In genomic region chr7:48109848-48110663, GRCh38 we compare ENCODE assay signal across 8 cellular contexts. TPM values are rescaled to one million over a fixed set of nuclear protein-coding genes. Genes with fewer than 3 reads are reported as not detected.
DNase-seq lines count a peak whose midpoint lies in the region; ATAC-seq and TF ChIP-seq lines count a peak whose summit lies in the region.

No MANE protein-coding gene starts in this region.

- intact Hi-C loops in natural killer cell (cut with micrococcal nuclease): loop anchor here (1.0 to 2.0 kb wide), 3 partner anchors 45 to 165 kb away; no protein-coding TSS in a partner anchor

- TF ChIP-seq CTCF in natural killer cell (IDR thresholded peaks at IDR 0.05): peak; percentile 99

- peak overlapping the region in 2 of 7 donors; percentile 26 to 32 for H3K4me3 Mint-ChIP-seq in CD8-positive, alpha-beta memory T cell
- H3K4me3 Mint-ChIP-seq in natural killer cell: no peak overlapping the region

- POLR2A ChIA-PET in CD8-positive, alpha-beta memory T cell (lab: Charles Lee): interaction anchor here (0.9 to 1.6 kb wide), 4 partner anchors 22 to 158 kb away, joined by 3 to 15 read pairs (median 3); no protein-coding TSS in a partner anchor

- peaks cover 4 to 46% (median 11%) of the 10 kb centered on the region in 3 donors for H3K36me3 Mint-ChIP-seq in CD8-positive, alpha-beta memory T cell
- H3K36me3 Mint-ChIP-seq in natural killer cell: peaks cover 2% of the 10 kb centered on the region

- DNase-seq in CD8-positive, alpha-beta memory T cell: peak; percentile 76 to 89 (median 81)
- DNase-seq in GM19240 (ENCODE audit: insufficient read length, low spot score) (peak; percentile 69), NCI-H82 (lab: John Stamatoyannopoulos, UW) (peak; percentile 81), epithelial cell of prostate (ENCODE audit: low read depth, low spot score) (no peak), natural killer cell (peak; percentile 82)
- peak; percentile 56 for DNase-seq in activated CD8-positive, alpha-beta memory T cell treated with anti-CD3 and anti-CD28 coated beads, Interleukin-2, amount 50 U/mL, for 1 hour (ENCODE audit: extremely low read depth)
- DNase-seq in stimulated activated naive CD8-positive, alpha-beta T cell treated with anti-CD3 and anti-CD28 coated beads, Interleukin-15, Interleukin-2, amounts not matched to agents 100 U/mL and 50 U/mL, for 24 hours: peak; percentile 89

- no peaks in the 10 kb centered on the region for H3K9me3 ChIP-seq in CD8-positive, alpha-beta memory T cell (ENCODE audit: low read length)

- no peak overlapping the region for H3K4me3 ChIP-seq in CD8-positive, alpha-beta memory T cell (ENCODE audit: low read length)

- peaks cover 13% of the 10 kb centered on the region for H3K4me1 ChIP-seq in CD8-positive, alpha-beta memory T cell (ENCODE audit: insufficient read depth, low read length)

- no peaks in the 10 kb centered on the region for H3K9me3 Mint-ChIP-seq in CD8-positive, alpha-beta memory T cell
- no peaks in the 10 kb centered on the region for H3K9me3 Mint-ChIP-seq in natural killer cell

- peak overlapping the region; percentile 25 to 93 (median 88) for H3K27ac Mint-ChIP-seq in CD8-positive, alpha-beta memory T cell
- H3K27ac Mint-ChIP-seq in natural killer cell: peak overlapping the region; percentile 64 to 85

- H3K27me3 Mint-ChIP-seq in CD8-positive, alpha-beta memory T cell: peaks cover 0 to 2% of the 10 kb centered on the region in 2 donors
- H3K27me3 Mint-ChIP-seq in natural killer cell (ENCODE audit: low read depth in 2 of 2): no peaks in the 10 kb centered on the region

- H3K4me1 Mint-ChIP-seq in CD8-positive, alpha-beta memory T cell: peaks cover 11 to 13% (median 12%) of the 10 kb centered on the region in 3 donors
- peaks cover 14 to 22% of the 10 kb centered on the region in 2 donors for H3K4me1 Mint-ChIP-seq in natural killer cell

- CTCF ChIA-PET in CD8-positive, alpha-beta memory T cell (lab: Charles Lee): interaction anchor here (0.7 to 12.9 kb wide), 31 partner anchors 9 to 171 kb away, joined by 3 to 140 read pairs (median 5); partner anchors contain the start of genes C7orf57 and PKD1L1

- ATAC-seq in HG03354 (IDR thresholded peaks at IDR 0.05; ENCODE audit: poor library complexity, severe bottlenecking, unreplicated experiment) (peak; percentile 92), natural killer cell (peak; percentile 92 to 96 (median 92))
- ATAC-seq in stimulated activated naive CD8-positive, alpha-beta T cell treated with anti-CD3 and anti-CD28 coated beads, Interleukin-15, Interleukin-2, amounts not matched to agents 100 U/mL and 50 U/mL, for 24 hours: peak; percentile 86

- no peaks in the 10 kb centered on the region for H3K27me3 ChIP-seq in CD8-positive, alpha-beta memory T cell (ENCODE audit: insufficient read depth, low read length, poor library complexity, severe bottlenecking)

- H3K27ac ChIP-seq in CD8-positive, alpha-beta memory T cell (ENCODE audit: low read depth, low read length): no peak overlapping the region
- H3K27ac ChIP-seq in epithelial cell of prostate: peak overlapping the region; percentile 100

- peaks cover 27% of the 10 kb centered on the region for H3K36me3 ChIP-seq in CD8-positive, alpha-beta memory T cell (ENCODE audit: insufficient read depth, low read length)

RNA-seq across cellular contexts. Expression of gene UPP1, which starts 21.0 kb away (rescaled TPM):
- total RNA-seq in CD8-positive, alpha-beta memory T cell: 10 to 100 TPM; 92.3 to 93.1 TPM
- 106 TPM for polyA plus RNA-seq in CD8-positive, alpha-beta memory T cell
- 100 to 1,000 TPM in 2 of 3 donors, 10 to 100 TPM in 1; 98.5 to 121 (median 113) TPM for total RNA-seq in natural killer cell
